ENCODE assay signal across 8 cellular contexts in genomic region chr3:183385698-183386590, GRCh38. TPM values are rescaled to one million over a fixed set of nuclear protein-coding genes. Genes with fewer than 3 reads are reported as not detected.
DNase-seq lines count a peak whose midpoint lies in the region; ATAC-seq and TF ChIP-seq lines count a peak whose summit lies in the region.

No MANE protein-coding gene starts in this region.

- no peaks in the 10 kb centered on the region for H3K27me3 ChIP-seq in layer of hippocampus (ENCODE audit: control insufficient read depth, insufficient read depth, low read length)

- DNase-seq in GF-D8 (lab: John Stamatoyannopoulos, UW) (peak; percentile 58), NCI-H2171 (lab: John Stamatoyannopoulos, UW) (peak; percentile 33), WTC11 (ENCODE audit: low spot score) (peak; percentile 48), cerebellar cortex (ENCODE audit: low spot score) (peak; percentile 68)
- peak; percentile 59 to 62 for DNase-seq in stimulated activated CD4-positive, alpha-beta T cell treated with anti-CD3 and anti-CD28 coated beads, Interleukin-2, amount 100 ng/mL, for 48 hours

- no peaks in the 10 kb centered on the region for H3K27me3 Mint-ChIP-seq in WTC11 (ENCODE audit: low read depth)

- peak overlapping the region; percentile 88; the same call in 1 of the 2 replicates for H3K27ac Mint-ChIP-seq in WTC11

- H3K9me3 Mint-ChIP-seq in WTC11: no peaks in the 10 kb centered on the region

- H3K36me3 Mint-ChIP-seq in WTC11: no peaks in the 10 kb centered on the region

- TF ChIP-seq CTCF in WTC11 (IDR thresholded peaks at IDR 0.05): peak; percentile 67

- POLR2A ChIA-PET in WTC11 (lab: Charles Lee): no interaction called here

- CTCF ChIA-PET in WTC11 (lab: Charles Lee): interaction anchor here (0.7 to 7.4 kb wide), 11 partner anchors 11 to 440 kb away, joined by 3 to 115 read pairs (median 4); partner anchors contain the start of genes MAP6D1 and MCF2L2

- H3K4me3 Mint-ChIP-seq in WTC11: no peak overlapping the region

- ATAC-seq in HG02852 (IDR thresholded peaks at IDR 0.05; ENCODE audit: unreplicated experiment): peak; percentile 59
- peak; percentile 66 for ATAC-seq in WTC11
- ATAC-seq in GM21737 (IDR thresholded peaks at IDR 0.05; ENCODE audit: unreplicated experiment): no peak

- H3K27ac ChIP-seq in layer of hippocampus (ENCODE audit: low read depth, low read length): peak overlapping the region; percentile 32

- H3K4me1 Mint-ChIP-seq in WTC11: peaks cover 34% of the 10 kb centered on the region

TF ChIP-seq in WTC11, 78 proteins besides CTCF, POLR2A, EP300 and RAD21:
- TF ChIP-seq USF1 (CRISPR knock-in tag; IDR thresholded peaks at IDR 0.05) (no peak), ATF2 (CRISPR knock-in tag; IDR thresholded peaks at IDR 0.05; ENCODE audit: borderline replicate concordance, low read depth) (no peak), AFF4 (CRISPR knock-in tag; IDR thresholded peaks at IDR 0.05; ENCODE audit: borderline replicate concordance) (no peak), ZNF396 (CRISPR knock-in tag; IDR thresholded peaks at IDR 0.05; ENCODE audit: borderline replicate concordance) (no peak), ETV6 (CRISPR knock-in tag; IDR thresholded peaks at IDR 0.05) (no peak), ZNF281 (CRISPR knock-in tag; IDR thresholded peaks at IDR 0.05) (no peak), ZBTB43 (CRISPR knock-in tag; IDR thresholded peaks at IDR 0.05) (no peak), PRDM15 (CRISPR knock-in tag; IDR thresholded peaks at IDR 0.05) (no peak), USF2 (CRISPR knock-in tag; IDR thresholded peaks at IDR 0.05) (no peak), NR2C2 (CRISPR knock-in tag; IDR thresholded peaks at IDR 0.05) (no peak), GTF2I (CRISPR knock-in tag; conservative IDR thresholded peaks at IDR 0.05) (no peak), ZNF423 (CRISPR knock-in tag; IDR thresholded peaks at IDR 0.05) (no peak)

RNA-seq across cellular contexts. Expression of gene MCF2L2, which starts 42.5 kb away (rescaled TPM):
- 7.3 to 9.0 TPM (median 7.5 TPM) in 3 replicates for total RNA-seq in WTC11 (2021)
